10 cellular contexts compared by ENCODE assay signal in genomic region chr21:46599251-46599572, GRCh38. TPM values are rescaled to one million over a fixed set of nuclear protein-coding genes. Genes with fewer than 3 reads are reported as not detected.
DNase-seq lines count a peak whose midpoint lies in the region; ATAC-seq and TF ChIP-seq lines count a peak whose summit lies in the region.
"Had no signal": no experiment of that assay in that cellular context is flagged by ENCODE, and none has a peak within 500 bp of the region (broad histone marks: within the 10 kb centered on the region; RNA-seq: fewer than 3 reads in every experiment).

No MANE protein-coding gene starts in this region.

- H3K36me3 ChIP-seq in right lobe of liver: no peaks in the 10 kb centered on the region

- DNase-seq in Right ventricle myocardium inferior (ENCODE audit: missing footprints): no peak
- no peak for DNase-seq in cardiac septum (ENCODE audit: low spot score)
- no peak for DNase-seq in effector memory CD8-positive, alpha-beta T cell
- no peak for DNase-seq in right lobe of liver
- DNase-seq in COR-L47 (lab: John Stamatoyannopoulos, UW): no peak
- no peak for DNase-seq in NCI-H524 treated with DMSO at 0.1 percent for 48 hours (lab: John Stamatoyannopoulos, UW)
- DNase-seq in globus pallidus (ENCODE audit: low spot score): no peak
- DNase-seq: CD4-positive, alpha-beta memory T cell; glutamatergic neuron had no signal

- H3K9me3 Mint-ChIP-seq in effector memory CD8-positive, alpha-beta T cell: no peaks in the 10 kb centered on the region

- no peaks in the 10 kb centered on the region for H3K27me3 Mint-ChIP-seq in effector memory CD8-positive, alpha-beta T cell
- H3K27me3 Mint-ChIP-seq: CD4-positive, alpha-beta memory T cell had no signal

- H3K27ac Mint-ChIP-seq in effector memory CD8-positive, alpha-beta T cell: peak overlapping the region; percentile 23 to 74

- H3K4me1 Mint-ChIP-seq in effector memory CD8-positive, alpha-beta T cell (ENCODE audit: low read depth in 2 of 2): peaks cover 1 to 3% of the 10 kb centered on the region in 2 donors

- 29% methylated on average over 6 of the region's 6 CpGs for WGBS in right lobe of liver (ENCODE audit: insufficient coverage, low coverage, low lambda C conversion rate, missing lambda C conversion rate)

- intact Hi-C loops in Right ventricle myocardium inferior (cut with DNase I) (no loop called here), cardiac septum (cut with DNase I) (no loop called here), right lobe of liver (cut with DNase I) (no loop called here)

- H3K4me1 ChIP-seq in right lobe of liver: no peaks in the 10 kb centered on the region

- TF ChIP-seq POLR2A in right lobe of liver (IDR thresholded peaks at IDR 0.05): no peak

- no peak overlapping the region for H3K4me3 ChIP-seq in right lobe of liver

- H3K27ac ChIP-seq in right lobe of liver: no peak overlapping the region

- ATAC-seq in Right ventricle myocardium inferior: peak; percentile 26
- ATAC-seq in effector memory CD8-positive, alpha-beta T cell (replicated peaks): no peak
- peak; percentile 62 to 82 (median 71) for ATAC-seq in right lobe of liver
- ATAC-seq in GM18861 (IDR thresholded peaks at IDR 0.05; ENCODE audit: unreplicated experiment): no peak

- H3K4me3 Mint-ChIP-seq in effector memory CD8-positive, alpha-beta T cell: no peak overlapping the region
- H3K4me3 Mint-ChIP-seq: CD4-positive, alpha-beta memory T cell had no signal

- no peaks in the 10 kb centered on the region for H3K36me3 Mint-ChIP-seq in effector memory CD8-positive, alpha-beta T cell (ENCODE audit: insufficient read depth)

- H3K9me3 ChIP-seq in right lobe of liver: no peaks in the 10 kb centered on the region

- no peak for TF ChIP-seq CTCF in right lobe of liver (IDR thresholded peaks at IDR 0.05)

- H3K27me3 ChIP-seq in right lobe of liver: no peaks in the 10 kb centered on the region

RNA-seq across cellular contexts. Expression of gene S100B, which starts 5.7 kb away (rescaled TPM):
- total RNA-seq in Right ventricle myocardium inferior (8.3 TPM), cardiac septum (0.62 TPM), right lobe of liver (under 1 TPM in 3 of 6 experiments, not detected in 3; 0.49 to 0.78 (median 0.62) TPM)
- total RNA-seq: CD4-positive, alpha-beta memory T cell had no signal

RNA-seq across cellular contexts. Expression of gene PRMT2, which starts 36.3 kb away (rescaled TPM):
- total RNA-seq in Right ventricle myocardium inferior (57.8 TPM), cardiac septum (76.5 TPM), right lobe of liver (10 to 100 TPM; 12.4 to 28.0 (median 19.6) TPM)

Comparison
In these comparisons a context has a peak if more than half of its experiments do, and no peak if none do; other contexts are left out.
1. ATAC-seq: peak in Right ventricle myocardium inferior (single experiment) and right lobe of liver (4 of 4); none in effector memory CD8-positive, alpha-beta T cell (single experiment) and GM18861 (single experiment).